In genomic region chr3:71389911-71390573, GRCh38 we compare ENCODE assay signal across 8 cellular contexts.
DNase-seq lines count a peak whose midpoint lies in the region; ATAC-seq and TF ChIP-seq lines count a peak whose summit lies in the region.

No MANE protein-coding gene starts in this region.

- peak overlapping the region; percentile 48 for H3K4me3 Mint-ChIP-seq in natural killer cell treated with Interleukin-12 subunit alpha and Interleukin-12 subunit beta and Interleukin-15 and Interleukin-18, amount 100 ng/mL, for 72 hours

- TF ChIP-seq CTCF in VCaP (conservative IDR thresholded peaks at IDR 0.05) (no peak), esophagus muscularis mucosa (IDR thresholded peaks at IDR 0.05) (no peak)

- no peaks in the 10 kb centered on the region for H3K36me3 ChIP-seq in esophagus muscularis mucosa

- H3K9me3 ChIP-seq in esophagus muscularis mucosa: no peaks in the 10 kb centered on the region

- TF ChIP-seq POLR2A in esophagus muscularis mucosa (IDR thresholded peaks at IDR 0.05; ENCODE audit: low read depth): no peak

- intact Hi-C loops in Right ventricle myocardium inferior (cut with DNase I): no loop called here
- intact Hi-C loops in cardiac septum (cut with DNase I): loop anchor here (10.0 kb wide), 1 partner anchor 255 kb away; no protein-coding TSS in a partner anchor
- intact Hi-C loops in esophagus muscularis mucosa (cut with DNase I): no loop called here

- H3K4me3 ChIP-seq in esophagus muscularis mucosa: peak overlapping the region in 3 of 4 donors; percentile 9 to 22 (median 22)

- no peak for DNase-seq in Right ventricle myocardium inferior (ENCODE audit: missing footprints)
- DNase-seq in cardiac septum (ENCODE audit: low spot score): no peak
- no peak for DNase-seq in esophagus muscularis mucosa (ENCODE audit: extremely low spot score)
- DNase-seq in natural killer cell treated with Interleukin-12 subunit alpha and Interleukin-12 subunit beta and Interleukin-15 and Interleukin-18, amount 100 ng/mL, for 72 hours (ENCODE audit: low spot score): no peak
- DNase-seq in NCI-H1694 (lab: John Stamatoyannopoulos, UW): no peak

- peak; percentile 75 for ATAC-seq in Right ventricle myocardium inferior
- ATAC-seq in natural killer cell treated with Interleukin-12 subunit alpha and Interleukin-12 subunit beta and Interleukin-15 and Interleukin-18, amount 100 ng/mL, for 72 hours: no peak
- ATAC-seq in HG02938 (IDR thresholded peaks at IDR 0.05; ENCODE audit: unreplicated experiment): no peak
- ATAC-seq in HG02642 (IDR thresholded peaks at IDR 0.05; ENCODE audit: poor library complexity, unreplicated experiment): no peak

- H3K4me1 Mint-ChIP-seq in natural killer cell treated with Interleukin-12 subunit alpha and Interleukin-12 subunit beta and Interleukin-15 and Interleukin-18, amount 100 ng/mL, for 72 hours (ENCODE audit: low read depth in 2 of 2): peaks cover 33 to 43% of the 10 kb centered on the region in 2 donors

- H3K36me3 Mint-ChIP-seq in natural killer cell treated with Interleukin-12 subunit alpha and Interleukin-12 subunit beta and Interleukin-15 and Interleukin-18, amount 100 ng/mL, for 72 hours: no peaks in the 10 kb centered on the region

- H3K27ac Mint-ChIP-seq in natural killer cell treated with Interleukin-12 subunit alpha and Interleukin-12 subunit beta and Interleukin-15 and Interleukin-18, amount 100 ng/mL, for 72 hours: no peak overlapping the region

- no peak for TF ChIP-seq EP300 in esophagus muscularis mucosa (IDR thresholded peaks at IDR 0.05)

- H3K9me3 Mint-ChIP-seq in natural killer cell treated with Interleukin-12 subunit alpha and Interleukin-12 subunit beta and Interleukin-15 and Interleukin-18, amount 100 ng/mL, for 72 hours: no peaks in the 10 kb centered on the region

- H3K27me3 ChIP-seq in esophagus muscularis mucosa: no peaks in the 10 kb centered on the region

- peaks cover 22 to 52% (median 47%) of the 10 kb centered on the region in 4 donors for H3K4me1 ChIP-seq in esophagus muscularis mucosa

- H3K27ac ChIP-seq in VCaP: peak overlapping the region; percentile 60
- peak overlapping the region; percentile 29 to 46 (median 37) for H3K27ac ChIP-seq in esophagus muscularis mucosa (replicated peaks in 1 of 4)

- 18% methylated on average over 9 of the region's 9 CpGs for WGBS in esophagus muscularis mucosa

- no peaks in the 10 kb centered on the region for H3K27me3 Mint-ChIP-seq in natural killer cell treated with Interleukin-12 subunit alpha and Interleukin-12 subunit beta and Interleukin-15 and Interleukin-18, amount 100 ng/mL, for 72 hours
